ENCODE assay signal across 7 cellular contexts in the genomic region with DNA sequence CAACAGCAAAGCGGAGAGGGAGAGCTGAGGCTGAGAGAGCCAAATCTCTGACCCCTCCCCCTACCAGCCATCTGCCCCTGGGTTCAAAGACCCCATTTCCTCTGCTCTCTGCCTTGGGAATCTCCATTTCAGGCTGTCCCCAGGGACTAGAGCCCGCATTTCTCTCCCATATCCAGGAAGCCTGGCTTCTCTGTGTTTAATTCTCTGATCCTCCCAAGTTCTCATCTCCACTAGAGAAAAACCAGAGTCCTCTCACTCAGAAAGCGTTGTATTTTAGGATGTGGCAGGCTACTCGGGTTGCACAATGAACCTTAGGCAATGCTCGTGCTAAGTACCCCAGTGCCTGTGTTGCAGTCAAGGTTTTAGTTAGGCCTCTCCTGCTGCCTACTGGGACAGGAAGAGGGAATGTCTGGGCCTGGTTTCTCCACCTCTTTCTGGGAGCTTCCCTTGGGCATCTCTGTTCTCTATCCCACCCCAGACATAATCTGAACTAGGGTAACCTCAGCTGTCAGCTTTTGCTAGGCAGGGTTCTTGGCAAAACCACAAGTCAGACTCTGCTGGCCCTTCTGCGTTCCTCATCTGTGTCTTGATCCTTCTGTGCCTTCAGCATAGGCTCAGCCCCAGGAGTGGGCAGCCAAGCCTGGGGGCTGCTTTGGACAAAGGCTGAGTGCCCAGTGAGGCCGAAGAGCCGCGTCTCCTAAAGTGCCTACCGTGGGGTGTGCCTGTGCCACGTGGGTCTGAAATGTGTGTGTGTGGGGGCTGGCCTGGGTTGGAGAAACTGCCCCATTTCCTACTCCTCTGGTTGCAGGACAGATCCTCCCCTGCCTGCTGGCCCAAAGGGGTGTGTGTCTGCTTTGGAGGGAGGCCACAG.
A peak's percentile ranks its signal among the peaks of the same experiment; 100 is the strongest.
DNase-seq lines count a peak whose midpoint lies in the region; ATAC-seq and TF ChIP-seq lines count a peak whose summit lies in the region.

No MANE protein-coding gene starts in this region.

- peaks cover 1% of the 10 kb centered on the region for H3K9me3 Mint-ChIP-seq in glutamatergic neuron (ENCODE audit: unreplicated experiment)

- H3K4me2 ChIP-seq in GM23248 (ENCODE audit: unreplicated experiment) (peak overlapping the region; percentile 26), skeletal muscle satellite cell (ENCODE audit: low read length) (no peak overlapping the region)

- H3K9me2 ChIP-seq in GM23248 (ENCODE audit: insufficient read depth) = no peaks in the 10 kb centered on the region

- peaks cover 62% of the 10 kb centered on the region for H3F3A ChIP-seq in GM23248 (ENCODE audit: insufficient read depth)

- H3K4me1 ChIP-seq in GM23248 (ENCODE audit: insufficient read depth) (peaks cover 48% of the 10 kb centered on the region), skeletal muscle satellite cell (ENCODE audit: control insufficient read depth, insufficient read depth, low read length) (peaks cover 54% of the 10 kb centered on the region)

- DNase-seq in GM23248 = peak; percentile 85
- peak; percentile 40 for DNase-seq in SIG-M5 (lab: John Stamatoyannopoulos, UW)
- no peak for DNase-seq in glutamatergic neuron
- no peak for DNase-seq in GM10266 (ENCODE audit: extremely low spot score)
- DNase-seq in GM19238 (ENCODE audit: insufficient read length, low spot score) = no peak

- peak overlapping the region; percentile 77 for H3K9ac ChIP-seq in GM23248
- H3K9ac ChIP-seq in skeletal muscle satellite cell (ENCODE audit: low read depth, low read length) = peak overlapping the region; percentile 45

- H3K4me1 Mint-ChIP-seq in glutamatergic neuron (ENCODE audit: low read depth, unreplicated experiment) = peaks cover 34% of the 10 kb centered on the region

- no peak for TF ChIP-seq CTCF in glutamatergic neuron (IDR thresholded peaks at IDR 0.05; ENCODE audit: partially characterized antibody, unreplicated experiment)
- TF ChIP-seq CTCF in GM10266 (IDR thresholded peaks at IDR 0.05; ENCODE audit: control insufficient read depth, insufficient read depth, low read depth, missing control alignments) = no peak

- in situ Hi-C loops in GM23248 (cut with MboI) = no loop called here

- no peaks in the 10 kb centered on the region for H3K27me3 ChIP-seq in GM23248 (replicated peaks; ENCODE audit: insufficient read depth)
- H3K27me3 ChIP-seq in skeletal muscle satellite cell (ENCODE audit: control insufficient read depth, insufficient read depth, low read length) = no peaks in the 10 kb centered on the region

- H3K4me3 Mint-ChIP-seq in glutamatergic neuron (ENCODE audit: unreplicated experiment) = peak overlapping the region; percentile 72

- H4K20me1 ChIP-seq in GM23248 (ENCODE audit: insufficient read depth) = no peaks in the 10 kb centered on the region

- no peak overlapping the region; the same call in 1 of the 2 replicates for H2AFZ ChIP-seq in GM23248

- no peaks in the 10 kb centered on the region for H3K36me3 Mint-ChIP-seq in glutamatergic neuron (ENCODE audit: unreplicated experiment)

- peak overlapping the region; percentile 97 for H3K27ac Mint-ChIP-seq in glutamatergic neuron (ENCODE audit: unreplicated experiment)

- H3K27me3 Mint-ChIP-seq in glutamatergic neuron (ENCODE audit: unreplicated experiment) = peaks cover 8% of the 10 kb centered on the region

- H3K9me3 ChIP-seq in GM23248 (ENCODE audit: low read depth) (no peaks in the 10 kb centered on the region), skeletal muscle satellite cell (replicated peaks; ENCODE audit: low read length) (no peaks in the 10 kb centered on the region)

- ATAC-seq in HG03442 (IDR thresholded peaks at IDR 0.05; ENCODE audit: unreplicated experiment) = no peak

- H3K79me2 ChIP-seq in GM23248 (ENCODE audit: insufficient read depth) = no peaks in the 10 kb centered on the region

- H3K36me3 ChIP-seq in GM23248 (ENCODE audit: low read depth) (peaks cover 25% of the 10 kb centered on the region; the same call in 1 of the 2 replicates), skeletal muscle satellite cell (ENCODE audit: insufficient read depth, low read length) (peaks cover 37% of the 10 kb centered on the region)

- H3K4me3 ChIP-seq in GM23248 = no peak overlapping the region
- H3K4me3 ChIP-seq in skeletal muscle satellite cell (ENCODE audit: low read length) = no peak overlapping the region

- peak overlapping the region; percentile 90 for H3K27ac ChIP-seq in GM23248

- 31 to 32% methylated on average over 11 of the region's 11 CpGs for WGBS in GM23248 (ENCODE audit: low coverage in 1 of 2, low lambda C conversion rate in 2 of 2, missing lambda C conversion rate in 2 of 2), 2 experiments

Comparison
In these comparisons a context has a peak if more than half of its experiments do, and no peak if none do; other contexts are left out.
1. DNase-seq: peak in GM23248 (single experiment) and SIG-M5 (single experiment); none in glutamatergic neuron (single experiment), GM10266 (single experiment) and GM19238 (single experiment).